ENCODE assay signal across 11 cellular contexts in the genomic region with DNA sequence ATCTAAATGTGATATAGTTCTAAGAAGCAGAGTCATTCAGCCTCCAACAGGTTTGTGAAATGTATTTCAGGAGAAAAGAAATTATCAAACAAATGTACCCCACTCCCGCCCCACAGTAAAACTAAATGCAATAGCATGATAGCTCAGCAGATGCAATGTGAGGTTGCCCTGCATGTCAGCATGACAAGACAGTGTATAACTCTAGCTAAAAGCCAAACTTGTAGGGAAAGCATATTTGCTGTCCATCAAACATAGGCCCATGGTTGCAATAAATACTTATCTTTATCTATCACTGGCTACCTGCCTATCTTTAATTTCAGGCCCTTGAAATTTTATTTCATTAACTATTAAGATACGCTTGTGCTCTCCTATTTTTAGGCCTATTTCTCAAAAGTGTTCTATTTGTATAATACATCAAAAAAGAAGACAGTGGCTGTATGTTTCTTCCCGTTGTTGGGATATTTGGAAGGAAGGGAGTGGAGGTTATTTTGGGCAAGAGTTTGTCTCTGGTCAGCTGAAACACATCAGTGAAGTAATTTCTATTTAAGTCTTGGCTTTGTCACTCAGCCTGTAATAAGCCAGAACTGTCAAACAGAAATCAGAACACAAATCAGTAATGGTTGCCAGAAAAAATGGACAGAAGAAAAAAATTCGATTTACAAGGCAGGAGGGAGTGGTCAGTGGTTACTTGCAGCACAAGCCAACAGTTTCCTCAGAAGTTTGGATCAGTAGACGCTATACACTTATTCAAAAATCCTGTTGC.
"Had no signal": no experiment of that assay in that cellular context is flagged by ENCODE, and none has a peak within 500 bp of the region (broad histone marks: within the 10 kb centered on the region; RNA-seq: fewer than 3 reads in every experiment).

No MANE protein-coding gene starts in this region.

- H3K4me1 ChIP-seq: colonic mucosa, sigmoid colon had no signal

- H3K27me3 ChIP-seq: colonic mucosa, sigmoid colon, thyroid gland had no signal

- H3K4me1 Mint-ChIP-seq: T-cell had no signal

- ATAC-seq: activated T-cell treated with anti-CD3 and anti-CD28 coated beads, Interleukin-2, amount 50 U/mL, for 72 hours; T-cell had no signal

- H3K27ac Mint-ChIP-seq: activated CD4-positive, alpha-beta memory T cell treated with anti-CD3 and anti-CD28 coated beads for 36 hours; activated T-cell treated with anti-CD3 and anti-CD28 coated beads, Interleukin-2, amount 50 U/mL, for 72 hours; progenitor cell of endocrine pancreas; stimulated activated naive CD8-positive, alpha-beta T cell treated with anti-CD3 and anti-CD28 coated beads, Interleukin-15, Interleukin-2, amounts not matched to agents 100 ng/mL and 50 ng/mL, for 24 hours; T-cell had no signal

- H3K27ac ChIP-seq: colonic mucosa, VCaP had no signal

- DNase-seq: activated CD4-positive, alpha-beta memory T cell treated with anti-CD3 and anti-CD28 coated beads for 36 hours; activated T-cell treated with anti-CD3 and anti-CD28 coated beads, Interleukin-2, amount 50 U/mL, for 72 hours; colonic mucosa; sigmoid colon; stimulated activated CD4-positive, alpha-beta T cell treated with anti-CD3 and anti-CD28 coated beads, Interleukin-4, amount 100 ng/mL, for 24 hours; T-cell; T1000; thyroid gland had no signal

- H3K27me3 Mint-ChIP-seq: activated CD4-positive, alpha-beta memory T cell treated with anti-CD3 and anti-CD28 coated beads for 36 hours; progenitor cell of endocrine pancreas; stimulated activated naive CD8-positive, alpha-beta T cell treated with anti-CD3 and anti-CD28 coated beads, Interleukin-15, Interleukin-2, amounts not matched to agents 100 ng/mL and 50 ng/mL, for 24 hours; T-cell had no signal

- H3K9me3 ChIP-seq: colonic mucosa, thyroid gland had no signal

- H3K4me3 ChIP-seq: colonic mucosa, sigmoid colon, thyroid gland had no signal

- H3K36me3 Mint-ChIP-seq: activated CD4-positive, alpha-beta memory T cell treated with anti-CD3 and anti-CD28 coated beads for 36 hours; T-cell had no signal

- H3K36me3 ChIP-seq: colonic mucosa, sigmoid colon, thyroid gland had no signal

- H3K4me3 Mint-ChIP-seq: activated CD4-positive, alpha-beta memory T cell treated with anti-CD3 and anti-CD28 coated beads for 36 hours; activated T-cell treated with anti-CD3 and anti-CD28 coated beads, Interleukin-2, amount 50 U/mL, for 72 hours; stimulated activated naive CD8-positive, alpha-beta T cell treated with anti-CD3 and anti-CD28 coated beads, Interleukin-15, Interleukin-2, amounts not matched to agents 100 ng/mL and 50 ng/mL, for 24 hours; T-cell had no signal
